Comparison of ENCODE assay signal across 8 cellular contexts in the genomic region with DNA sequence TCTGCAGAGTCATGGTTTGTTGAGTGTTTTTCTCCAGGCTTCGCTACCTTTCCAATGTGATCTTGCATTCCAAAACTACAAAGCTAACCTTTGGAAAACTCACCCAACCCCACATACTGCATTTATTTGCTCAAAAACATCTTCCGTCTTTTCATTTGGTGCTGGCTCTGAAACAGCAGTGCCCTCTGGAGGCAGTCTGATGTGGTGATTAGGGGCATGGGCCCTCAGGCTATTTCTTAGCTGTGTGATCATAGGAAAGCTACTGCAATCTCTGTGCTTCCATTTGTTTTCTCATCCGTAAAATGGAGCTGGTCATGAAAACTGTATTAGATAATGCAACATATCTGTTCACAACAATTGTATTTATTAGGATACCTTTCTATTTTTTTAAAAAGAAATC. TPM values are rescaled to one million over a fixed set of nuclear protein-coding genes. Genes with fewer than 3 reads are reported as not detected.
A peak's percentile ranks its signal among the peaks of the same experiment; 100 is the strongest.
DNase-seq lines count a peak whose midpoint lies in the region; ATAC-seq and TF ChIP-seq lines count a peak whose summit lies in the region.

No MANE protein-coding gene starts in this region.

- no peaks in the 10 kb centered on the region for H3K27me3 ChIP-seq in GM06990 (replicated peaks; ENCODE audit: control insufficient read depth, insufficient read depth, low read length)
- H3K27me3 ChIP-seq in smooth muscle cell (ENCODE audit: low read depth): no peaks in the 10 kb centered on the region

- POLR2A ChIA-PET in AG04449 (lab: Yijun Ruan, JAX): no interaction called here

- H3K4me1 Mint-ChIP-seq in activated T-helper 2 cell treated with anti-CD3 and anti-CD28 coated beads, Interferon-gamma antibody, Interleukin-2, Interleukin-4, amounts not matched to agents 10 μg/mL and 5 μg/mL and 100 μg/mL, durations not matched to agents 14 hours and 24 hours and 36 hours (ENCODE audit: low read depth): peaks cover 9% of the 10 kb centered on the region
- H3K4me1 Mint-ChIP-seq in stimulated activated memory B cell treated with anti-CD40 and anti-IgM and Interleukin-4, amounts not matched to agents 10 μg/mL and 1 μg/mL and 100 μg/mL, for 72 hours: peaks cover 32% of the 10 kb centered on the region

- H3F3A ChIP-seq in smooth muscle cell (ENCODE audit: low read depth): peaks cover 13% of the 10 kb centered on the region

- intact Hi-C loops in activated T-helper 2 cell treated with anti-CD3 and anti-CD28 coated beads, Interferon-gamma antibody, Interleukin-2, Interleukin-4, amounts not matched to agents 10 μg/mL and 5 μg/mL and 100 μg/mL, durations not matched to agents 14 hours and 24 hours and 36 hours (cut with micrococcal nuclease): no loop called here

- CTCF ChIA-PET in AG04449 (lab: Yijun Ruan, JAX): interaction anchor here (0.6 to 13.7 kb wide), 55 partner anchors 9 to 538 kb away, joined by 3 to 482 read pairs (median 4); partner anchors contain the start of gene MINAR1

- no peak overlapping the region for H2AFZ ChIP-seq in smooth muscle cell (ENCODE audit: low read depth)

- H3K4me1 ChIP-seq in smooth muscle cell (ENCODE audit: low read depth): no peaks in the 10 kb centered on the region

- no peak overlapping the region for H3K9ac ChIP-seq in smooth muscle cell (ENCODE audit: low read depth)

- DNase-seq in AG04449 (ENCODE audit: low read depth, low spot score): no peak
- no peak for DNase-seq in GM06990 (ENCODE audit: extremely low read depth, insufficient read length)
- peak; percentile 38 for DNase-seq in RPMI7951 (ENCODE audit: low read depth)
- peak; percentile 52 for DNase-seq in fibroblast of mammary gland (ENCODE audit: low read depth)
- DNase-seq in smooth muscle cell (lab: John Stamatoyannopoulos, UW; ENCODE audit: unreplicated experiment): no peak
- DNase-seq in NK-92 treated with Interleukin-12 subunit alpha and Interleukin-12 subunit beta, amount 100 ng/mL, for 24 hours (lab: John Stamatoyannopoulos, UW): no peak
- no peak for DNase-seq in activated T-helper 2 cell treated with anti-CD3 and anti-CD28 coated beads, Interferon-gamma antibody, Interleukin-2, Interleukin-4, amounts not matched to agents 10 μg/mL and 5 μg/mL and 100 μg/mL, durations not matched to agents 14 hours and 24 hours and 36 hours (ENCODE audit: low spot score)

- H3K4me3 ChIP-seq in AG04449 (ENCODE audit: low read depth, low read length) (no peak overlapping the region), GM06990 (replicated peaks; ENCODE audit: low read depth, low read length) (no peak overlapping the region), fibroblast of mammary gland (ENCODE audit: control insufficient read depth, low read depth, low read length) (no peak overlapping the region), smooth muscle cell (no peak overlapping the region)

- H3K27ac ChIP-seq in smooth muscle cell (ENCODE audit: low read depth): no peak overlapping the region

- H3K36me3 ChIP-seq in GM06990 (ENCODE audit: control insufficient read depth, insufficient read depth, low read length): peaks cover 2% of the 10 kb centered on the region
- H3K36me3 ChIP-seq in smooth muscle cell (ENCODE audit: low read depth): peaks cover 12% of the 10 kb centered on the region

- H3K79me2 ChIP-seq in smooth muscle cell (ENCODE audit: low read depth): peaks cover 14% of the 10 kb centered on the region

- peaks cover 34% of the 10 kb centered on the region for H3K36me3 Mint-ChIP-seq in activated T-helper 2 cell treated with anti-CD3 and anti-CD28 coated beads, Interferon-gamma antibody, Interleukin-2, Interleukin-4, amounts not matched to agents 10 μg/mL and 5 μg/mL and 100 μg/mL, durations not matched to agents 14 hours and 24 hours and 36 hours (ENCODE audit: low read depth)
- H3K36me3 Mint-ChIP-seq in stimulated activated memory B cell treated with anti-CD40 and anti-IgM and Interleukin-4, amounts not matched to agents 10 μg/mL and 1 μg/mL and 100 μg/mL, for 72 hours: peaks cover 64% of the 10 kb centered on the region

- H3K9me3 ChIP-seq in smooth muscle cell (replicated peaks; ENCODE audit: low read depth): no peaks in the 10 kb centered on the region

- H3K4me3 Mint-ChIP-seq in activated T-helper 2 cell treated with anti-CD3 and anti-CD28 coated beads, Interferon-gamma antibody, Interleukin-2, Interleukin-4, amounts not matched to agents 10 μg/mL and 5 μg/mL and 100 μg/mL, durations not matched to agents 14 hours and 24 hours and 36 hours (ENCODE audit: low read depth): no peak overlapping the region
- H3K4me3 Mint-ChIP-seq in stimulated activated memory B cell treated with anti-CD40 and anti-IgM and Interleukin-4, amounts not matched to agents 10 μg/mL and 1 μg/mL and 100 μg/mL, for 72 hours: no peak overlapping the region

- TF ChIP-seq CTCF in AG04449 (IDR thresholded peaks at IDR 0.05; ENCODE audit: insufficient read depth, low read length, missing control alignments) (peak; percentile 74), GM06990 (IDR thresholded peaks at IDR 0.05; ENCODE audit: insufficient read depth, low read length, poor library complexity, severe bottlenecking) (peak; percentile 69), fibroblast of mammary gland (conservative IDR thresholded peaks at IDR 0.05; ENCODE audit: control insufficient read depth, insufficient read depth, low read depth, low read length) (peak; percentile 83), smooth muscle cell (IDR thresholded peaks at IDR 0.05; ENCODE audit: borderline replicate concordance, insufficient read depth, poor library complexity, severe bottlenecking) (peak; percentile 54)

- H3K9me3 Mint-ChIP-seq in activated T-helper 2 cell treated with anti-CD3 and anti-CD28 coated beads, Interferon-gamma antibody, Interleukin-2, Interleukin-4, amounts not matched to agents 10 μg/mL and 5 μg/mL and 100 μg/mL, durations not matched to agents 14 hours and 24 hours and 36 hours: no peaks in the 10 kb centered on the region
- no peaks in the 10 kb centered on the region for H3K9me3 Mint-ChIP-seq in stimulated activated memory B cell treated with anti-CD40 and anti-IgM and Interleukin-4, amounts not matched to agents 10 μg/mL and 1 μg/mL and 100 μg/mL, for 72 hours

- H3K4me2 ChIP-seq in smooth muscle cell: no peak overlapping the region

- no peaks in the 10 kb centered on the region for H3K27me3 Mint-ChIP-seq in activated T-helper 2 cell treated with anti-CD3 and anti-CD28 coated beads, Interferon-gamma antibody, Interleukin-2, Interleukin-4, amounts not matched to agents 10 μg/mL and 5 μg/mL and 100 μg/mL, durations not matched to agents 14 hours and 24 hours and 36 hours (ENCODE audit: low read depth)
- no peaks in the 10 kb centered on the region for H3K27me3 Mint-ChIP-seq in stimulated activated memory B cell treated with anti-CD40 and anti-IgM and Interleukin-4, amounts not matched to agents 10 μg/mL and 1 μg/mL and 100 μg/mL, for 72 hours

- ATAC-seq in stimulated activated memory B cell treated with anti-CD40 and anti-IgM and Interleukin-4, amounts not matched to agents 10 μg/mL and 1 μg/mL and 100 μg/mL, for 72 hours: no peak

- H4K20me1 ChIP-seq in smooth muscle cell (ENCODE audit: low read depth): peaks cover 24% of the 10 kb centered on the region

- 85% methylated on average over 3 of the region's 3 CpGs for WGBS in smooth muscle cell (ENCODE audit: low lambda C conversion rate)

- H3K27ac Mint-ChIP-seq in activated T-helper 2 cell treated with anti-CD3 and anti-CD28 coated beads, Interferon-gamma antibody, Interleukin-2, Interleukin-4, amounts not matched to agents 10 μg/mL and 5 μg/mL and 100 μg/mL, durations not matched to agents 14 hours and 24 hours and 36 hours: no peak overlapping the region
- no peak overlapping the region for H3K27ac Mint-ChIP-seq in stimulated activated memory B cell treated with anti-CD40 and anti-IgM and Interleukin-4, amounts not matched to agents 10 μg/mL and 1 μg/mL and 100 μg/mL, for 72 hours

RNA-seq across cellular contexts. Expression of gene MTHFS, which starts 47.0 kb away (rescaled TPM):
- total RNA-seq in RPMI7951 (2014; rRNA removed; shearing (Covaris generic)): 43.3 and 45.5 TPM in 2 replicates
- total RNA-seq in smooth muscle cell: 64.4 and 64.8 TPM in 2 replicates
- 46.7 and 56.0 TPM in 2 replicates for polyA plus RNA-seq in smooth muscle cell
- 33.3 and 34.6 TPM in 2 replicates for total RNA-seq in activated T-helper 2 cell treated with anti-CD3 and anti-CD28 coated beads, Interferon-gamma antibody, Interleukin-2, Interleukin-4, amounts not matched to agents 10 μg/mL and 5 μg/mL and 100 μg/mL, durations not matched to agents 14 hours and 24 hours and 36 hours

Comparison
In these comparisons a context has a peak if more than half of its experiments do, and no peak if none do; other contexts are left out.
1. DNase-seq: peak in RPMI7951 (single experiment) and fibroblast of mammary gland (single experiment); none in AG04449 (single experiment), GM06990 (single experiment), smooth muscle cell (single experiment), NK-92 treated with Interleukin-12 subunit alpha and Interleukin-12 subunit beta, amount 100 ng/mL, for 24 hours (single experiment) and activated T-helper 2 cell treated with anti-CD3 and anti-CD28 coated beads, Interferon-gamma antibody, Interleukin-2, Interleukin-4, amounts not matched to agents 10 μg/mL and 5 μg/mL and 100 μg/mL, durations not matched to agents 14 hours and 24 hours and 36 hours (single experiment).
2. Peak in every context shown above with its lines, with median percentiles within 50 percentile points of each other: CTCF ChIP-seq.